1 cellular context compared by ENCODE assay signal in genomic region chr2:3423492-3424170, GRCh38.
TF ChIP-seq lines count a peak whose summit lies in the region.

No MANE protein-coding gene starts in this region.

TF ChIP-seq in HepG2, 621 proteins besides CTCF, POLR2A, EP300 and RAD21 (continued from another document and continues in another):
- no peak for TF ChIP-seq GTF2F1 (IDR thresholded peaks at IDR 0.05; ENCODE audit: low read length)
- TF ChIP-seq NR2F1 (CRISPR knock-in tag; IDR thresholded peaks at IDR 0.05) = no peak
- no peak for TF ChIP-seq PHF20 (CRISPR knock-in tag; IDR thresholded peaks at IDR 0.05)
- no peak for TF ChIP-seq NFKB2 (CRISPR knock-in tag; IDR thresholded peaks at IDR 0.05; ENCODE audit: borderline replicate concordance)
- TF ChIP-seq ZNF224 (CRISPR knock-in tag; IDR thresholded peaks at IDR 0.05) = no peak
- no peak for TF ChIP-seq CHD4 (IDR thresholded peaks at IDR 0.05; ENCODE audit: borderline replicate concordance, low read length)
- no peak for TF ChIP-seq NPAS2 (CRISPR knock-in tag; IDR thresholded peaks at IDR 0.05; ENCODE audit: borderline replicate concordance)
- TF ChIP-seq MEF2D (CRISPR knock-in tag; IDR thresholded peaks at IDR 0.05) = no peak
- no peak for TF ChIP-seq ZSCAN31 (CRISPR knock-in tag; IDR thresholded peaks at IDR 0.05; ENCODE audit: low read depth)
- TF ChIP-seq KMT2A (CRISPR knock-in tag; IDR thresholded peaks at IDR 0.05) = no peak
- TF ChIP-seq RFX5 (IDR thresholded peaks at IDR 0.05; ENCODE audit: low read depth, low read length) = no peak
- TF ChIP-seq, protein P1, sequence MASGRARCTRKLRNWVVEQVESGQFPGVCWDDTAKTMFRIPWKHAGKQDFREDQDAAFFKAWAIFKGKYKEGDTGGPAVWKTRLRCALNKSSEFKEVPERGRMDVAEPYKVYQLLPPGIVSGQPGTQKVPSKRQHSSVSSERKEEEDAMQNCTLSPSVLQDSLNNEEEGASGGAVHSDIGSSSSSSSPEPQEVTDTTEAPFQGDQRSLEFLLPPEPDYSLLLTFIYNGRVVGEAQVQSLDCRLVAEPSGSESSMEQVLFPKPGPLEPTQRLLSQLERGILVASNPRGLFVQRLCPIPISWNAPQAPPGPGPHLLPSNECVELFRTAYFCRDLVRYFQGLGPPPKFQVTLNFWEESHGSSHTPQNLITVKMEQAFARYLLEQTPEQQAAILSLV (CRISPR knock-in tag; IDR thresholded peaks at IDR 0.05; ENCODE audit: borderline replicate concordance) = no peak; the same call in 1 of the 2 replicates
- TF ChIP-seq, protein P2, sequence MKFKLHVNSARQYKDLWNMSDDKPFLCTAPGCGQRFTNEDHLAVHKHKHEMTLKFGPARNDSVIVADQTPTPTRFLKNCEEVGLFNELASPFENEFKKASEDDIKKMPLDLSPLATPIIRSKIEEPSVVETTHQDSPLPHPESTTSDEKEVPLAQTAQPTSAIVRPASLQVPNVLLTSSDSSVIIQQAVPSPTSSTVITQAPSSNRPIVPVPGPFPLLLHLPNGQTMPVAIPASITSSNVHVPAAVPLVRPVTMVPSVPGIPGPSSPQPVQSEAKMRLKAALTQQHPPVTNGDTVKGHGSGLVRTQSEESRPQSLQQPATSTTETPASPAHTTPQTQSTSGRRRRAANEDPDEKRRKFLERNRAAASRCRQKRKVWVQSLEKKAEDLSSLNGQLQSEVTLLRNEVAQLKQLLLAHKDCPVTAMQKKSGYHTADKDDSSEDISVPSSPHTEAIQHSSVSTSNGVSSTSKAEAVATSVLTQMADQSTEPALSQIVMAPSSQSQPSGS (CRISPR knock-in tag; IDR thresholded peaks at IDR 0.05) = no peak
- no peak for TF ChIP-seq ESRRA (CRISPR knock-in tag; IDR thresholded peaks at IDR 0.05; ENCODE audit: low read depth)
- no peak for TF ChIP-seq ZNF335 (CRISPR knock-in tag; IDR thresholded peaks at IDR 0.05)
- TF ChIP-seq SSRP1 (CRISPR knock-in tag; IDR thresholded peaks at IDR 0.05) = no peak
- TF ChIP-seq HNRNPUL1 (IDR thresholded peaks at IDR 0.05; ENCODE audit: low read depth, low read length) = no peak
- no peak for TF ChIP-seq ZNF432 (CRISPR knock-in tag; IDR thresholded peaks at IDR 0.05; ENCODE audit: borderline replicate concordance)
- no peak for TF ChIP-seq NKX3-1 (CRISPR knock-in tag; IDR thresholded peaks at IDR 0.05)
- no peak for TF ChIP-seq ASH2L (IDR thresholded peaks at IDR 0.05; ENCODE audit: insufficient read length, low read depth, low read length)
- TF ChIP-seq, protein P3, sequence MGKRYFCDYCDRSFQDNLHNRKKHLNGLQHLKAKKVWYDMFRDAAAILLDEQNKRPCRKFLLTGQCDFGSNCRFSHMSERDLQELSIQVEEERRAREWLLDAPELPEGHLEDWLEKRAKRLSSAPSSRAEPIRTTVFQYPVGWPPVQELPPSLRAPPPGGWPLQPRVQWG (CRISPR knock-in tag; IDR thresholded peaks at IDR 0.05; ENCODE audit: borderline replicate concordance, low read depth) = no peak
- no peak for TF ChIP-seq ZMYM2 (CRISPR knock-in tag; IDR thresholded peaks at IDR 0.05)
- no peak for TF ChIP-seq ZNF441 (CRISPR knock-in tag; IDR thresholded peaks at IDR 0.05; ENCODE audit: borderline replicate concordance)
- no peak for TF ChIP-seq HMGA1 (CRISPR knock-in tag; conservative IDR thresholded peaks at IDR 0.05)
- TF ChIP-seq ZNF7 (CRISPR knock-in tag; IDR thresholded peaks at IDR 0.05) = no peak
- TF ChIP-seq, protein P4, sequence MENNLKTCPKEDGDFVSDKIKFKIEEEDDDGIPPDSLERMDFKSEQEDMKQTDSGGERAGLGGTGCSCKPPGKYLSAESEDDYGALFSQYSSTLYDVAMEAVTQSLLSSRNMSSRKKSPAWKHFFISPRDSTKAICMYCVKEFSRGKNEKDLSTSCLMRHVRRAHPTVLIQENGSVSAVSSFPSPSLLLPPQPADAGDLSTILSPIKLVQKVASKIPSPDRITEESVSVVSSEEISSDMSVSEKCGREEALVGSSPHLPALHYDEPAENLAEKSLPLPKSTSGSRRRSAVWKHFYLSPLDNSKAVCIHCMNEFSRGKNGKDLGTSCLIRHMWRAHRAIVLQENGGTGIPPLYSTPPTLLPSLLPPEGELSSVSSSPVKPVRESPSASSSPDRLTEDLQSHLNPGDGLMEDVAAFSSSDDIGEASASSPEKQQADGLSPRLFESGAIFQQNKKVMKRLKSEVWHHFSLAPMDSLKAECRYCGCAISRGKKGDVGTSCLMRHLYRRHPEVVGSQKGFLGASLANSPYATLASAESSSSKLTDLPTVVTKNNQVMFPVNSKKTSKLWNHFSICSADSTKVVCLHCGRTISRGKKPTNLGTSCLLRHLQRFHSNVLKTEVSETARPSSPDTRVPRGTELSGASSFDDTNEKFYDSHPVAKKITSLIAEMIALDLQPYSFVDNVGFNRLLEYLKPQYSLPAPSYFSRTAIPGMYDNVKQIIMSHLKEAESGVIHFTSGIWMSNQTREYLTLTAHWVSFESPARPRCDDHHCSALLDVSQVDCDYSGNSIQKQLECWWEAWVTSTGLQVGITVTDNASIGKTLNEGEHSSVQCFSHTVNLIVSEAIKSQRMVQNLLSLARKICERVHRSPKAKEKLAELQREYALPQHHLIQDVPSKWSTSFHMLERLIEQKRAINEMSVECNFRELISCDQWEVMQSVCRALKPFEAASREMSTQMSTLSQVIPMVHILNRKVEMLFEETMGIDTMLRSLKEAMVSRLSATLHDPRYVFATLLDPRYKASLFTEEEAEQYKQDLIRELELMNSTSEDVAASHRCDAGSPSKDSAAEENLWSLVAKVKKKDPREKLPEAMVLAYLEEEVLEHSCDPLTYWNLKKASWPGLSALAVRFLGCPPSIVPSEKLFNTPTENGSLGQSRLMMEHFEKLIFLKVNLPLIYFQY (CRISPR knock-in tag; IDR thresholded peaks at IDR 0.05; ENCODE audit: borderline replicate concordance) = no peak
- TF ChIP-seq ZSCAN22 (CRISPR knock-in tag; IDR thresholded peaks at IDR 0.05) = no peak
- TF ChIP-seq ZFP36 (IDR thresholded peaks at IDR 0.05; ENCODE audit: borderline replicate concordance, low read depth, low read length, partially characterized antibody) = no peak
- TF ChIP-seq PAF1 (CRISPR knock-in tag; IDR thresholded peaks at IDR 0.05) = no peak
- no peak for TF ChIP-seq TCF12 (IDR thresholded peaks at IDR 0.05)
- TF ChIP-seq TCF12 (CRISPR knock-in tag; IDR thresholded peaks at IDR 0.05) = no peak
- no peak for TF ChIP-seq ZNF75D (CRISPR knock-in tag; IDR thresholded peaks at IDR 0.05; ENCODE audit: borderline replicate concordance)
- peak; percentile 46 for TF ChIP-seq ZKSCAN1 (IDR thresholded peaks at IDR 0.05; ENCODE audit: low read length)
- TF ChIP-seq, protein P5, sequence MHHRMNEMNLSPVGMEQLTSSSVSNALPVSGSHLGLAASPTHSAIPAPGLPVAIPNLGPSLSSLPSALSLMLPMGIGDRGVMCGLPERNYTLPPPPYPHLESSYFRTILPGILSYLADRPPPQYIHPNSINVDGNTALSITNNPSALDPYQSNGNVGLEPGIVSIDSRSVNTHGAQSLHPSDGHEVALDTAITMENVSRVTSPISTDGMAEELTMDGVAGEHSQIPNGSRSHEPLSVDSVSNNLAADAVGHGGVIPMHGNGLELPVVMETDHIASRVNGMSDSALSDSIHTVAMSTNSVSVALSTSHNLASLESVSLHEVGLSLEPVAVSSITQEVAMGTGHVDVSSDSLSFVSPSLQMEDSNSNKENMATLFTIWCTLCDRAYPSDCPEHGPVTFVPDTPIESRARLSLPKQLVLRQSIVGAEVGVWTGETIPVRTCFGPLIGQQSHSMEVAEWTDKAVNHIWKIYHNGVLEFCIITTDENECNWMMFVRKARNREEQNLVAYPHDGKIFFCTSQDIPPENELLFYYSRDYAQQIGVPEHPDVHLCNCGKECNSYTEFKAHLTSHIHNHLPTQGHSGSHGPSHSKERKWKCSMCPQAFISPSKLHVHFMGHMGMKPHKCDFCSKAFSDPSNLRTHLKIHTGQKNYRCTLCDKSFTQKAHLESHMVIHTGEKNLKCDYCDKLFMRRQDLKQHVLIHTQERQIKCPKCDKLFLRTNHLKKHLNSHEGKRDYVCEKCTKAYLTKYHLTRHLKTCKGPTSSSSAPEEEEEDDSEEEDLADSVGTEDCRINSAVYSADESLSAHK (CRISPR knock-in tag; IDR thresholded peaks at IDR 0.05; ENCODE audit: borderline replicate concordance) = no peak
- TF ChIP-seq TSC22D2 (CRISPR knock-in tag; IDR thresholded peaks at IDR 0.05; ENCODE audit: borderline replicate concordance) = no peak
- TF ChIP-seq REPIN1 (CRISPR knock-in tag; IDR thresholded peaks at IDR 0.05; ENCODE audit: borderline replicate concordance, low read depth) = peak; percentile 75; the same call in 1 of the 2 replicates
- no peak for TF ChIP-seq MTF1 (CRISPR knock-in tag; IDR thresholded peaks at IDR 0.05)
- no peak for TF ChIP-seq ZNF44 (CRISPR knock-in tag; IDR thresholded peaks at IDR 0.05)
- TF ChIP-seq RARA (CRISPR knock-in tag; IDR thresholded peaks at IDR 0.05) = peak; percentile 21; the same call in 1 of the 2 replicates
- 0 out of 2 replicates have a peak, but pooled peaks have one; percentile 38 for TF ChIP-seq ZHX1 (CRISPR knock-in tag; IDR thresholded peaks at IDR 0.05; ENCODE audit: low read depth)
- TF ChIP-seq, protein P6, sequence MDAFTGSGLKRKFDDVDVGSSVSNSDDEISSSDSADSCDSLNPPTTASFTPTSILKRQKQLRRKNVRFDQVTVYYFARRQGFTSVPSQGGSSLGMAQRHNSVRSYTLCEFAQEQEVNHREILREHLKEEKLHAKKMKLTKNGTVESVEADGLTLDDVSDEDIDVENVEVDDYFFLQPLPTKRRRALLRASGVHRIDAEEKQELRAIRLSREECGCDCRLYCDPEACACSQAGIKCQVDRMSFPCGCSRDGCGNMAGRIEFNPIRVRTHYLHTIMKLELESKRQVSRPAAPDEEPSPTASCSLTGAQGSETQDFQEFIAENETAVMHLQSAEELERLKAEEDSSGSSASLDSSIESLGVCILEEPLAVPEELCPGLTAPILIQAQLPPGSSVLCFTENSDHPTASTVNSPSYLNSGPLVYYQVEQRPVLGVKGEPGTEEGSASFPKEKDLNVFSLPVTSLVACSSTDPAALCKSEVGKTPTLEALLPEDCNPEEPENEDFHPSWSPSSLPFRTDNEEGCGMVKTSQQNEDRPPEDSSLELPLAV (CRISPR knock-in tag; conservative IDR thresholded peaks at IDR 0.05; ENCODE audit: low read depth) = no peak
- no peak for TF ChIP-seq ZNF20 (CRISPR knock-in tag; IDR thresholded peaks at IDR 0.05)
- TF ChIP-seq ZNF747 (CRISPR knock-in tag; IDR thresholded peaks at IDR 0.05; ENCODE audit: borderline replicate concordance) = no peak
- no peak for TF ChIP-seq SMYD3 (CRISPR knock-in tag; IDR thresholded peaks at IDR 0.05)
- no peak for TF ChIP-seq NCOR1 (IDR thresholded peaks at IDR 0.05; ENCODE audit: borderline replicate concordance, low read length)
- TF ChIP-seq, protein P7, sequence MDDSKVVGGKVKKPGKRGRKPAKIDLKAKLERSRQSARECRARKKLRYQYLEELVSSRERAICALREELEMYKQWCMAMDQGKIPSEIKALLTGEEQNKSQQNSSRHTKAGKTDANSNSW (CRISPR knock-in tag; IDR thresholded peaks at IDR 0.05; ENCODE audit: borderline replicate concordance) = no peak
- no peak for TF ChIP-seq ZNF672 (CRISPR knock-in tag; IDR thresholded peaks at IDR 0.05)
- no peak for TF ChIP-seq ZNF329 (CRISPR knock-in tag; IDR thresholded peaks at IDR 0.05; ENCODE audit: low read depth)
- no peak for TF ChIP-seq RORA (CRISPR knock-in tag; IDR thresholded peaks at IDR 0.05)
- TF ChIP-seq ZNF264 (CRISPR knock-in tag; IDR thresholded peaks at IDR 0.05) = no peak
- no peak for TF ChIP-seq ZNF616 (CRISPR knock-in tag; IDR thresholded peaks at IDR 0.05; ENCODE audit: low read depth)
- TF ChIP-seq ZNF652 (CRISPR knock-in tag; IDR thresholded peaks at IDR 0.05; ENCODE audit: borderline replicate concordance, low read depth) = no peak
- no peak for TF ChIP-seq HNF1A (IDR thresholded peaks at IDR 0.05; ENCODE audit: low read depth)
- no peak for TF ChIP-seq HNF1A (CRISPR knock-in tag; IDR thresholded peaks at IDR 0.05; ENCODE audit: borderline replicate concordance)
- TF ChIP-seq ZNF615 (CRISPR knock-in tag; IDR thresholded peaks at IDR 0.05; ENCODE audit: borderline replicate concordance) = no peak
- TF ChIP-seq SRSF4 (IDR thresholded peaks at IDR 0.05; ENCODE audit: low read depth, low read length, poor library complexity, severe bottlenecking) = no peak
